ENCODE assay signal across 25 cellular contexts in the genomic region with DNA sequence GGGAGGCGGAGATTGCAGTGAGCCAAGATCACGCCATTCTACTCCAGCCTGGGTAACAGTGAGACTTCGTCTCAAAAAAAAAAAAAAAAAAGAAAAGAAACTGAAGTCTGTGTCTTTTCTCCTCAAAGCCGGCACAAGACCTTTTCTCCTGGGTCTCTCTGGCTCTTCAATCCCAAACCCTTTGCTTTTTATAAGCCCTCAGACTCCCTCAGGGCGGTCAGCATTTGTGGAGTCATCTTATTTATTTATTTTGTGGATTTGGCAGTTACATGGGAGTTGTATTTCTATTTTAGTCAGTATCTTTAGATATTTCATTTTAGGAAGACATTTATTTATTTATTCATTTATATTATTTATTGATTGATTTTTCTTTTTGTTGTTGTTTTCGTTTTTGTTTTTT. TPM values are rescaled to one million over a fixed set of nuclear protein-coding genes. Genes with fewer than 3 reads are reported as not detected.
DNase-seq lines count a peak whose midpoint lies in the region; ATAC-seq and TF ChIP-seq lines count a peak whose summit lies in the region.
"Had no signal": no experiment of that assay in that cellular context is flagged by ENCODE, and none has a peak within 500 bp of the region (broad histone marks: within the 10 kb centered on the region; RNA-seq: fewer than 3 reads in every experiment).

No MANE protein-coding gene starts in this region.

- H3K4me2 ChIP-seq in BLaER1 treated with 17β-estradiol and CSF1 and Interleukin-3, amounts not matched to agents 10 nM and 100 nM: peak overlapping the region in 6 of 11 experiments; percentile 37 to 78 (median 56); a peak in 10 of 22 replicates
- H3K4me2 ChIP-seq in osteoblast (ENCODE audit: insufficient read depth, low read length): no peak overlapping the region

- H4K20me1 ChIP-seq in BLaER1 treated with 17β-estradiol and CSF1 and Interleukin-3, amounts not matched to agents 10 nM and 100 nM: no peaks in the 10 kb centered on the region
- H4K20me1 ChIP-seq in osteoblast (ENCODE audit: insufficient read depth, low read length): no peaks in the 10 kb centered on the region

- no peaks in the 10 kb centered on the region for H3K9me3 ChIP-seq in BLaER1 treated with 17β-estradiol and CSF1 and Interleukin-3, amounts not matched to agents 10 nM and 100 nM (replicated peaks in 1 of 11)
- H3K9me3 ChIP-seq in SJSA1 (replicated peaks) (no peaks in the 10 kb centered on the region), osteoblast (ENCODE audit: low read depth, low read length) (no peaks in the 10 kb centered on the region)
- H3K9me3 ChIP-seq: colonic mucosa, SJCRH30, tibial nerve had no signal

- peaks cover 17 to 35% (median 26%) of the 10 kb centered on the region in 11 experiments for H3K27me3 ChIP-seq in BLaER1 treated with 17β-estradiol and CSF1 and Interleukin-3, amounts not matched to agents 10 nM and 100 nM
- H3K27me3 ChIP-seq in H7 (ENCODE audit: control insufficient read depth, insufficient read depth, low read length) (no peaks in the 10 kb centered on the region), SJSA1 (replicated peaks) (no peaks in the 10 kb centered on the region), osteoblast (ENCODE audit: insufficient read depth, low read length) (no peaks in the 10 kb centered on the region)
- H3K27me3 ChIP-seq: colonic mucosa, SJCRH30, tibial nerve had no signal

- peaks cover 36 to 47% (median 40%) of the 10 kb centered on the region in 10 experiments for H3K4me1 ChIP-seq in BLaER1 treated with 17β-estradiol and CSF1 and Interleukin-3, amounts not matched to agents 10 nM and 100 nM
- H3K4me1 ChIP-seq in SJSA1 (replicated peaks): peaks cover 64% of the 10 kb centered on the region
- peaks cover 34% of the 10 kb centered on the region for H3K4me1 ChIP-seq in osteoblast (ENCODE audit: insufficient read depth, low read length)

- no peak overlapping the region for H3K9ac ChIP-seq in BLaER1 treated with 17β-estradiol and CSF1 and Interleukin-3, amounts not matched to agents 10 nM and 100 nM

- no peaks in the 10 kb centered on the region for H3K79me2 ChIP-seq in osteoblast (ENCODE audit: insufficient read depth, low read length)

- no peak for TF ChIP-seq CTCF in osteoblast (IDR thresholded peaks at IDR 0.05; ENCODE audit: extremely low read depth, low read depth, low read length)

- H3K4me3 ChIP-seq in BLaER1 treated with 17β-estradiol and CSF1 and Interleukin-3, amounts not matched to agents 10 nM and 100 nM: no peak overlapping the region
- H3K4me3 ChIP-seq in H7 (ENCODE audit: insufficient read depth, low read depth, low read length) (no peak overlapping the region), SJSA1 (no peak overlapping the region), osteoblast (ENCODE audit: insufficient read depth, low read length) (no peak overlapping the region)
- H3K4me3 ChIP-seq: colonic mucosa, lung, SJCRH30, tibial nerve had no signal

- H2AFZ ChIP-seq in osteoblast (ENCODE audit: low read length): peak overlapping the region; percentile 68

- no peak for ATAC-seq in left lobe of liver
- ATAC-seq: naive thymus-derived CD8-positive, alpha-beta T cell; stimulated activated naive CD8-positive, alpha-beta T cell treated with anti-CD3 and anti-CD28 coated beads, Interleukin-15, amount 100 ng/mL, for 72 hours had no signal

- no peak overlapping the region for H3K27ac ChIP-seq in BLaER1 treated with 17β-estradiol and CSF1 and Interleukin-3, amounts not matched to agents 10 nM and 100 nM
- H3K27ac ChIP-seq in SJSA1 (peak overlapping the region; percentile 95), osteoblast (ENCODE audit: low read depth, low read length) (peak overlapping the region; percentile 64)
- H3K27ac ChIP-seq: colonic mucosa, HL-60, SJCRH30, WERI-Rb-1 had no signal

- peak; percentile 14 for DNase-seq in H7
- peak in 1 of 2 experiments; percentile 77 for DNase-seq in SJSA1 (ENCODE audit: low read depth in 1 of 2, low spot score in 2 of 2)
- DNase-seq in osteoblast (ENCODE audit: insufficient read length, low spot score, missing footprints): peak; percentile 87
- no peak for DNase-seq in C1 segment of cervical spinal cord (lab: John Stamatoyannopoulos, UW)
- no peak for DNase-seq in stimulated activated naive CD4-positive, alpha-beta T cell treated with Interleukin-2 at 50 U/mL for 16 hours (lab: John Stamatoyannopoulos, UW)
- no peak for DNase-seq in left lobe of liver (ENCODE audit: low spot score)
- no peak for DNase-seq in stimulated activated CD4-positive, alpha-beta T cell treated with anti-CD3 and anti-CD28 coated beads, Interleukin-15, amount 100 ng/mL, for 24 hours
- DNase-seq: activated CD4-positive, alpha-beta T cell treated with anti-CD3 and anti-CD28 coated beads for 48 hours; activated CD8-positive, alpha-beta memory T cell treated with anti-CD3 and anti-CD28 coated beads for 24 hours; activated T-cell treated with anti-CD3 and anti-CD28 coated beads for 4 hours; colonic mucosa; effector memory CD4-positive, alpha-beta T cell; erythroblast; KG1; NCI-H1417; NCI-H2029; NCI-H526; SJCRH30; stimulated activated naive CD8-positive, alpha-beta T cell treated with anti-CD3 and anti-CD28 coated beads, Interleukin-15, amount 100 ng/mL, for 72 hours; WERI-Rb-1 had no signal

- no peaks in the 10 kb centered on the region for H3K36me3 ChIP-seq in BLaER1 treated with 17β-estradiol and CSF1 and Interleukin-3, amounts not matched to agents 10 nM and 100 nM
- no peaks in the 10 kb centered on the region for H3K36me3 ChIP-seq in H7 (replicated peaks; ENCODE audit: control insufficient read depth, insufficient read depth, low read length)
- H3K36me3 ChIP-seq in SJSA1: no peaks in the 10 kb centered on the region
- H3K36me3 ChIP-seq in osteoblast (ENCODE audit: insufficient read depth, low read length): no peaks in the 10 kb centered on the region
- H3K36me3 ChIP-seq: colonic mucosa, SJCRH30, tibial nerve, WERI-Rb-1 had no signal

RNA-seq across cellular contexts. Expression of gene MAP3K14, which starts 57.7 kb away (rescaled TPM):
- 1.6 TPM in 2 replicates for total RNA-seq in H7 (2014; rRNA removed; shearing (Covaris generic))
- total RNA-seq in SJSA1 (2014; rRNA removed; shearing (Covaris generic)): 3.7 and 5.5 TPM in 2 replicates
- 2.7 and 3.6 TPM in 2 replicates for total RNA-seq in osteoblast
- 6.9 TPM for total RNA-seq in left lobe of liver

RNA-seq across cellular contexts. Expression of gene ARHGAP27, which starts 58.2 kb away (rescaled TPM):
- 4.5 and 5.4 TPM in 2 replicates for total RNA-seq in H7 (2014; rRNA removed; shearing (Covaris generic))
- total RNA-seq in SJSA1 (2014; rRNA removed; shearing (Covaris generic)): 0.53 TPM in 1 of 2 replicates, not detected in the other
- total RNA-seq in osteoblast: 2.9 and 6.2 TPM in 2 replicates
- total RNA-seq in left lobe of liver: 6.5 TPM

Comparison
In these comparisons a context has a peak if more than half of its experiments do, and no peak if none do; other contexts are left out.
1. H3K27ac ChIP-seq: peak in SJSA1 (single experiment) and osteoblast (single experiment); none in BLaER1 treated with 17β-estradiol and CSF1 and Interleukin-3, amounts not matched to agents 10 nM and 100 nM (0 of 11).
2. DNase-seq: peak in H7 (single experiment) and osteoblast (single experiment); none in C1 segment of cervical spinal cord (0 of 14), stimulated activated naive CD4-positive, alpha-beta T cell treated with Interleukin-2 at 50 U/mL for 16 hours (single experiment), left lobe of liver (single experiment) and stimulated activated CD4-positive, alpha-beta T cell treated with anti-CD3 and anti-CD28 coated beads, Interleukin-15, amount 100 ng/mL, for 24 hours (single experiment).